16 cellular contexts compared by ENCODE assay signal in the genomic region with DNA sequence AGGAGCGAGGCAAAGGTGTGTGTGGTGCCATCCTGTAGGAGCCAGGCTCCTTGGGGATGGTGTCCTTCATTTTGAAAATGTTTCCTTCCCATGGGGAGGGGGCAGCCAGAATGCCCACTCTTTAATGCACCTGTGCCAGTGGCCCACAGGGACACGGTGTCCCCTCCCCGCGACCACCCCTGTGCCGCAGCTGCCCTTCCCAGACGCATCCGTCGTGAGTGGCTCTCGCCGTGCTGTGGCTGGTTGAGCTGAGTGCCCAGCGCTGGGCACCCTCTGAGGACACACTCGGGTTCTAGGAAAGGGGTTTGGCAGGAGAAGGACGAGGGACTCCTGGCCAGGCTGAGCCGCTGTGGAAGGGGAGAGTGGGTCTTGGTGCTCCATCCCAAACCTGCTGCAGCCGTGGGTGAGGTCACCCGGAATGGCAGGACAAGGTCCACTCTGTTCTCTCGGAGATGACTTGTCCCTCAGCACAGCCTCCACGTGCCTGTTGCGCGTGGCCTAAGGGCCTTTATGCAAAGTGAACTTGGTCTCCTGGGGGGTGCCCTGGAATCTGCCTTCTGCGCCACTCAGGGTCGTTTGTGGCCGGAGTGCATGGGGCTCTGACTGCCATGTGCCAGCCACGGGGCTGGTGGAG.
DNase-seq lines count a peak whose midpoint lies in the region; ATAC-seq and TF ChIP-seq lines count a peak whose summit lies in the region.
"Had no signal": no experiment of that assay in that cellular context is flagged by ENCODE, and none has a peak within 500 bp of the region (broad histone marks: within the 10 kb centered on the region; RNA-seq: fewer than 3 reads in every experiment).

No MANE protein-coding gene starts in this region.

- H3K9me3 ChIP-seq in right atrium auricular region (no peaks in the 10 kb centered on the region), heart right ventricle (no peaks in the 10 kb centered on the region), upper lobe of left lung (no peaks in the 10 kb centered on the region), SK-N-SH (no peaks in the 10 kb centered on the region)
- H3K9me3 ChIP-seq: psoas muscle had no signal

- TF ChIP-seq EP300 in upper lobe of left lung (IDR thresholded peaks at IDR 0.05) (no peak), SK-N-SH (IDR thresholded peaks at IDR 0.05; ENCODE audit: borderline replicate concordance in 1 of 2, low read depth in 1 of 2, low read length in 1 of 2) (no peak)

- H3K9ac ChIP-seq in SK-N-SH, result no peak overlapping the region

- no peak for TF ChIP-seq POLR2A in upper lobe of left lung (IDR thresholded peaks at IDR 0.05)

- DNase-seq in right atrium auricular region (ENCODE audit: low spot score), result no peak
- no peak for DNase-seq in heart right ventricle
- no peak for DNase-seq in activated T-helper 1 cell treated with anti-CD3 and anti-CD28 coated beads, Interleukin-12 subunit alpha, Interleukin-12 subunit beta, Interleukin-2, Interleukin-4 antibody, amounts not matched to agents 30 ng/mL and 10 ng/mL and 1 ng/mL, durations not matched to agents 14 hours and 24 hours and 36 hours (ENCODE audit: low spot score)
- DNase-seq in memory B cell (ENCODE audit: low spot score in 2 of 2), result no peak
- peak in 1 of 2 donors; percentile 77 for DNase-seq in upper lobe of left lung
- no peak for DNase-seq in SK-N-SH
- DNase-seq: activated CD4-positive, CD25-positive, alpha-beta regulatory T cell; DMS 273 treated with DMSO at 0.1 percent for 48 hours; endodermal cell; NCI-H1694; NCI-H2227 treated with DMSO at 0.1 percent for 48 hours; psoas muscle had no signal

- H3K27me3 Mint-ChIP-seq in activated T-helper 1 cell treated with anti-CD3 and anti-CD28 coated beads, Interleukin-12 subunit alpha, Interleukin-12 subunit beta, Interleukin-2, Interleukin-4 antibody, amounts not matched to agents 30 ng/mL and 10 ng/mL and 1 ng/mL, durations not matched to agents 14 hours and 24 hours and 36 hours (ENCODE audit: insufficient read depth), result no peaks in the 10 kb centered on the region
- H3K27me3 Mint-ChIP-seq in memory B cell, result no peaks in the 10 kb centered on the region
- H3K27me3 Mint-ChIP-seq: T-cell had no signal

- H3K79me2 ChIP-seq in SK-N-SH (ENCODE audit: insufficient read depth), result peaks cover 52% of the 10 kb centered on the region

- H3K4me3 Mint-ChIP-seq in activated T-helper 1 cell treated with anti-CD3 and anti-CD28 coated beads, Interleukin-12 subunit alpha, Interleukin-12 subunit beta, Interleukin-2, Interleukin-4 antibody, amounts not matched to agents 30 ng/mL and 10 ng/mL and 1 ng/mL, durations not matched to agents 14 hours and 24 hours and 36 hours, result no peak overlapping the region
- H3K4me3 Mint-ChIP-seq in memory B cell, result peak overlapping the region; percentile 14
- H3K4me3 Mint-ChIP-seq: endodermal cell, nephron had no signal

- H4K20me1 ChIP-seq in SK-N-SH (ENCODE audit: insufficient read depth), result peaks cover 57% of the 10 kb centered on the region

- 88 to 89% methylated on average over 24 of the region's 24 CpGs for WGBS in heart right ventricle, 2 donors
- WGBS in upper lobe of left lung, 2 donors, result 92 to 94% methylated on average over 16 to 24 of the region's 24 CpGs
- WGBS in SK-N-SH (ENCODE audit: low lambda C conversion rate), result 91% methylated on average over 15 of the region's 24 CpGs

- H3K27ac Mint-ChIP-seq in activated T-helper 1 cell treated with anti-CD3 and anti-CD28 coated beads, Interleukin-12 subunit alpha, Interleukin-12 subunit beta, Interleukin-2, Interleukin-4 antibody, amounts not matched to agents 30 ng/mL and 10 ng/mL and 1 ng/mL, durations not matched to agents 14 hours and 24 hours and 36 hours, result peak overlapping the region; percentile 34
- H3K27ac Mint-ChIP-seq in memory B cell, result peak overlapping the region; percentile 95
- H3K27ac Mint-ChIP-seq: endodermal cell, nephron had no signal

- intact Hi-C loops in heart right ventricle (cut with DNase I), result loop anchor here in 2 of 10 donors (5.0 to 10.0 kb wide), 2 partner anchors 68 to 70 kb away; no protein-coding TSS in a partner anchor
- intact Hi-C loops in activated T-helper 1 cell treated with anti-CD3 and anti-CD28 coated beads, Interleukin-12 subunit alpha, Interleukin-12 subunit beta, Interleukin-2, Interleukin-4 antibody, amounts not matched to agents 30 ng/mL and 10 ng/mL and 1 ng/mL, durations not matched to agents 14 hours and 24 hours and 36 hours (cut with micrococcal nuclease), result loop anchor here (5.0 kb wide), 1 partner anchor 245 kb away; no protein-coding TSS in a partner anchor

- H3K36me3 ChIP-seq in right atrium auricular region (peaks cover 41% of the 10 kb centered on the region), heart right ventricle (peaks cover 4 to 56% (median 37%) of the 10 kb centered on the region in 9 donors), upper lobe of left lung (peaks cover 18 to 46% (median 43%) of the 10 kb centered on the region in 4 donors), SK-N-SH (replicated peaks in 1 of 2; ENCODE audit: control insufficient read depth in 1 of 2, insufficient read depth in 2 of 2, low read length in 1 of 2) (peaks cover under 1 to 41% of the 10 kb centered on the region in 2 experiments)

- H3K36me3 Mint-ChIP-seq in activated T-helper 1 cell treated with anti-CD3 and anti-CD28 coated beads, Interleukin-12 subunit alpha, Interleukin-12 subunit beta, Interleukin-2, Interleukin-4 antibody, amounts not matched to agents 30 ng/mL and 10 ng/mL and 1 ng/mL, durations not matched to agents 14 hours and 24 hours and 36 hours (ENCODE audit: low read depth), result peaks cover 7% of the 10 kb centered on the region
- H3K36me3 Mint-ChIP-seq in memory B cell, result peaks cover 11% of the 10 kb centered on the region

- no peak for TF ChIP-seq RAD21 in SK-N-SH (IDR thresholded peaks at IDR 0.05; ENCODE audit: low read length)

- H3K9me2 ChIP-seq in SK-N-SH, result no peaks in the 10 kb centered on the region

- no peaks in the 10 kb centered on the region for H3K9me3 Mint-ChIP-seq in activated T-helper 1 cell treated with anti-CD3 and anti-CD28 coated beads, Interleukin-12 subunit alpha, Interleukin-12 subunit beta, Interleukin-2, Interleukin-4 antibody, amounts not matched to agents 30 ng/mL and 10 ng/mL and 1 ng/mL, durations not matched to agents 14 hours and 24 hours and 36 hours
- no peaks in the 10 kb centered on the region for H3K9me3 Mint-ChIP-seq in memory B cell
- H3K9me3 Mint-ChIP-seq: endodermal cell, nephron, T-cell had no signal

- H3K4me1 ChIP-seq in right atrium auricular region (peaks cover 0 to 87% of the 10 kb centered on the region in 2 donors), heart right ventricle (peaks cover 24 to 71% (median 54%) of the 10 kb centered on the region in 9 donors), upper lobe of left lung (peaks cover 43 to 65% (median 46%) of the 10 kb centered on the region in 4 donors), SK-N-SH (ENCODE audit: control insufficient read depth in 1 of 2, insufficient read depth in 2 of 2, low read depth in 1 of 2, low read length in 1 of 2) (peaks cover 0 to 46% of the 10 kb centered on the region in 2 experiments; a peak in 1 of 4 replicates)

- POLR2A ChIA-PET in SK-N-SH (lab: Yijun Ruan, JAX), result no interaction called here

- no peaks in the 10 kb centered on the region for H3K27me3 ChIP-seq in right atrium auricular region
- H3K27me3 ChIP-seq in heart right ventricle, result no peaks in the 10 kb centered on the region
- H3K27me3 ChIP-seq in upper lobe of left lung, result no peaks in the 10 kb centered on the region
- no peaks in the 10 kb centered on the region for H3K27me3 ChIP-seq in SK-N-SH (ENCODE audit: insufficient read depth)

- H3K4me3 ChIP-seq in right atrium auricular region, result no peak overlapping the region
- no peak overlapping the region for H3K4me3 ChIP-seq in heart right ventricle
- H3K4me3 ChIP-seq in upper lobe of left lung, result no peak overlapping the region
- H3K4me3 ChIP-seq in SK-N-SH (ENCODE audit: low read depth in 2 of 2, low read length in 1 of 2), result no peak overlapping the region
- H3K4me3 ChIP-seq: psoas muscle had no signal

- peaks cover 28% of the 10 kb centered on the region for H3K4me1 Mint-ChIP-seq in activated T-helper 1 cell treated with anti-CD3 and anti-CD28 coated beads, Interleukin-12 subunit alpha, Interleukin-12 subunit beta, Interleukin-2, Interleukin-4 antibody, amounts not matched to agents 30 ng/mL and 10 ng/mL and 1 ng/mL, durations not matched to agents 14 hours and 24 hours and 36 hours (ENCODE audit: low read depth)
- peaks cover 19% of the 10 kb centered on the region for H3K4me1 Mint-ChIP-seq in memory B cell
- H3K4me1 Mint-ChIP-seq: endodermal cell had no signal

- TF ChIP-seq CTCF in right atrium auricular region (IDR thresholded peaks at IDR 0.05) (no peak), heart right ventricle (IDR thresholded peaks at IDR 0.05) (no peak), upper lobe of left lung (IDR thresholded peaks at IDR 0.05) (no peak), SK-N-SH (IDR thresholded peaks at IDR 0.05) (no peak)

- ATAC-seq in heart right ventricle, result no peak
- ATAC-seq in memory B cell (ENCODE audit: low read depth), result no peak
- no peak for ATAC-seq in upper lobe of left lung (ENCODE audit: low FRiP score in 2 of 2)
- ATAC-seq in HG02938 (IDR thresholded peaks at IDR 0.05; ENCODE audit: unreplicated experiment), result no peak
- ATAC-seq in GM19351 (IDR thresholded peaks at IDR 0.05; ENCODE audit: unreplicated experiment), result no peak
- ATAC-seq: psoas muscle, T-cell had no signal

- no peak overlapping the region for H3K4me2 ChIP-seq in SK-N-SH

- CTCF ChIA-PET in SK-N-SH (lab: Yijun Ruan, JAX), result interaction anchor here (0.8 to 1.6 kb wide), 5 partner anchors 11 to 108 kb away, joined by 3 to 5 read pairs (median 3); partner anchors contain the start of gene FAAP20

- H3K27ac ChIP-seq in right atrium auricular region (peak overlapping the region; percentile 88 to 90), heart right ventricle (peak overlapping the region in 3 of 10 donors; percentile 90 to 97 (median 94)), upper lobe of left lung (peak overlapping the region; percentile 88 to 95 (median 92)), SK-N-SH (ENCODE audit: low read depth in 2 of 2, low read length in 1 of 2) (no peak overlapping the region; a peak in 1 of 4 replicates)

- no peaks in the 10 kb centered on the region for H3F3A ChIP-seq in SK-N-SH (replicated peaks; ENCODE audit: insufficient read depth)

- H2AFZ ChIP-seq in SK-N-SH (ENCODE audit: low read depth), result no peak overlapping the region

TF ChIP-seq in SK-N-SH, 30 proteins besides CTCF, POLR2A, EP300 and RAD21 (continues in another document):
- TF ChIP-seq RXRA (IDR thresholded peaks at IDR 0.05; ENCODE audit: borderline replicate concordance, low read depth) (no peak), ELF1 (IDR thresholded peaks at IDR 0.05) (no peak), TCF12 (IDR thresholded peaks at IDR 0.05) (no peak), NRF1 (IDR thresholded peaks at IDR 0.05; ENCODE audit: low read depth, low read length) (no peak), FOXM1 (IDR thresholded peaks at IDR 0.05; ENCODE audit: low read depth) (no peak)

Comparison
In these comparisons a context has a peak if more than half of its experiments do, and no peak if none do; other contexts are left out.
1. H3K27ac ChIP-seq: peak in right atrium auricular region (2 of 2) and upper lobe of left lung (4 of 4); none in SK-N-SH (0 of 2).